In genomic region chr3:165814380-165814779, GRCh38 we compare ENCODE assay signal across 1 cellular context.
TF ChIP-seq lines count a peak whose summit lies in the region.

No MANE protein-coding gene starts in this region.

TF ChIP-seq in H1, 55 proteins besides CTCF, POLR2A, EP300 and RAD21:
- TF ChIP-seq TBP (IDR thresholded peaks at IDR 0.05; ENCODE audit: low read depth, low read length) (no peak), RXRA (IDR thresholded peaks at IDR 0.05; ENCODE audit: insufficient read depth, low read depth, low read length) (no peak), SP1 (IDR thresholded peaks at IDR 0.05; ENCODE audit: low read depth, low read length) (no peak), SIX5 (IDR thresholded peaks at IDR 0.05; ENCODE audit: low read depth, low read length) (no peak), KDM1A (IDR thresholded peaks at IDR 0.05; ENCODE audit: borderline replicate concordance, low read length) (no peak), NRF1 (IDR thresholded peaks at IDR 0.05; ENCODE audit: low read depth, low read length) (no peak), SP4 (IDR thresholded peaks at IDR 0.05; ENCODE audit: low read length) (no peak), MAFK (IDR thresholded peaks at IDR 0.05; ENCODE audit: low read depth, low read length) (no peak), POLR2AphosphoS5 (IDR thresholded peaks at IDR 0.05; ENCODE audit: low read depth, low read length) (no peak), TEAD4 (IDR thresholded peaks at IDR 0.05; ENCODE audit: low read depth, low read length) (no peak), HDAC6 (IDR thresholded peaks at IDR 0.05; ENCODE audit: low read depth, low read length) (no peak)
- TF ChIP-seq, protein P1, sequence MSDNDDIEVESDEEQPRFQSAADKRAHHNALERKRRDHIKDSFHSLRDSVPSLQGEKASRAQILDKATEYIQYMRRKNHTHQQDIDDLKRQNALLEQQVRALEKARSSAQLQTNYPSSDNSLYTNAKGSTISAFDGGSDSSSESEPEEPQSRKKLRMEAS (IDR thresholded peaks at IDR 0.05) = no peak
- TF ChIP-seq, protein P2, sequence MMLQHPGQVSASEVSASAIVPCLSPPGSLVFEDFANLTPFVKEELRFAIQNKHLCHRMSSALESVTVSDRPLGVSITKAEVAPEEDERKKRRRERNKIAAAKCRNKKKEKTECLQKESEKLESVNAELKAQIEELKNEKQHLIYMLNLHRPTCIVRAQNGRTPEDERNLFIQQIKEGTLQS (IDR thresholded peaks at IDR 0.05; ENCODE audit: insufficient read depth, low read depth, low read length) = no peak
- TF ChIP-seq, protein P3, sequence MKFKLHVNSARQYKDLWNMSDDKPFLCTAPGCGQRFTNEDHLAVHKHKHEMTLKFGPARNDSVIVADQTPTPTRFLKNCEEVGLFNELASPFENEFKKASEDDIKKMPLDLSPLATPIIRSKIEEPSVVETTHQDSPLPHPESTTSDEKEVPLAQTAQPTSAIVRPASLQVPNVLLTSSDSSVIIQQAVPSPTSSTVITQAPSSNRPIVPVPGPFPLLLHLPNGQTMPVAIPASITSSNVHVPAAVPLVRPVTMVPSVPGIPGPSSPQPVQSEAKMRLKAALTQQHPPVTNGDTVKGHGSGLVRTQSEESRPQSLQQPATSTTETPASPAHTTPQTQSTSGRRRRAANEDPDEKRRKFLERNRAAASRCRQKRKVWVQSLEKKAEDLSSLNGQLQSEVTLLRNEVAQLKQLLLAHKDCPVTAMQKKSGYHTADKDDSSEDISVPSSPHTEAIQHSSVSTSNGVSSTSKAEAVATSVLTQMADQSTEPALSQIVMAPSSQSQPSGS (IDR thresholded peaks at IDR 0.05; ENCODE audit: low read length) = no peak
